8 cellular contexts compared by ENCODE assay signal in genomic region chr3:38134517-38135143, GRCh38. TPM values are rescaled to one million over a fixed set of nuclear protein-coding genes. Genes with fewer than 3 reads are reported as not detected.
DNase-seq lines count a peak whose midpoint lies in the region; ATAC-seq and TF ChIP-seq lines count a peak whose summit lies in the region.
"Not testable (repeated sequence)": the region's sequence is repeated elsewhere in the genome, so short reads cannot be mapped to it uniquely, and the experiment has no call there.

No MANE protein-coding gene starts in this region.

- not testable (repeated sequence) for H3K27me3 Mint-ChIP-seq in CD4-positive, alpha-beta memory T cell; activated CD4-positive, alpha-beta memory T cell treated with anti-CD3 and anti-CD28 coated beads for 36 hours; activated naive CD4-positive, alpha-beta T cell treated with anti-CD3 and anti-CD28 coated beads, Interleukin-2, amount 50 U/mL, for 24 hours; effector memory CD8-positive, alpha-beta T cell; neural crest cell (ENCODE audit: low read depth)

- not testable (repeated sequence) for ATAC-seq in effector memory CD8-positive, alpha-beta T cell (replicated peaks); right lobe of liver

- H3K27ac ChIP-seq in CD4-positive, alpha-beta memory T cell (ENCODE audit: low read depth, low read length); OCI-LY7 (ENCODE audit: low read depth, low read length, poor library complexity, severe bottlenecking): not testable (repeated sequence)
- peak overlapping the region; percentile 45 to 90 (median 67) for H3K27ac ChIP-seq in right lobe of liver
- peak overlapping the region in 4 of 5 donors; percentile 42 to 98 (median 61) for H3K27ac ChIP-seq in stomach

- not testable (repeated sequence) for H3K9me3 ChIP-seq in CD4-positive, alpha-beta memory T cell (ENCODE audit: control insufficient read depth in 1 of 2, low read length in 2 of 2); OCI-LY7 (ENCODE audit: low read length); right lobe of liver; stomach

- TF ChIP-seq POLR2A in right lobe of liver (IDR thresholded peaks at IDR 0.05) = peak; percentile 37
- TF ChIP-seq POLR2A in stomach (IDR thresholded peaks at IDR 0.05) = not testable (repeated sequence)

- peaks cover 19 to 77% of the 10 kb centered on the region in 2 donors for H3K36me3 Mint-ChIP-seq in CD4-positive, alpha-beta memory T cell
- H3K36me3 Mint-ChIP-seq in activated CD4-positive, alpha-beta memory T cell treated with anti-CD3 and anti-CD28 coated beads for 36 hours = peaks cover 28% of the 10 kb centered on the region
- not testable (repeated sequence) for H3K36me3 Mint-ChIP-seq in activated naive CD4-positive, alpha-beta T cell treated with anti-CD3 and anti-CD28 coated beads, Interleukin-2, amount 50 U/mL, for 24 hours; neural crest cell (ENCODE audit: low read depth)
- H3K36me3 Mint-ChIP-seq in effector memory CD8-positive, alpha-beta T cell (ENCODE audit: insufficient read depth) = peaks cover 24% of the 10 kb centered on the region

- H3K79me2 ChIP-seq in OCI-LY7 (ENCODE audit: insufficient read depth, low read depth, low read length) = peaks cover 14% of the 10 kb centered on the region; the same call in 1 of the 2 replicates

- peak overlapping the region in 6 of 8 donors; percentile 91 to 99 (median 97) for H3K4me3 Mint-ChIP-seq in CD4-positive, alpha-beta memory T cell
- peak overlapping the region; percentile 80 for H3K4me3 Mint-ChIP-seq in activated CD4-positive, alpha-beta memory T cell treated with anti-CD3 and anti-CD28 coated beads for 36 hours
- not testable (repeated sequence) for H3K4me3 Mint-ChIP-seq in activated naive CD4-positive, alpha-beta T cell treated with anti-CD3 and anti-CD28 coated beads, Interleukin-2, amount 50 U/mL, for 24 hours
- H3K4me3 Mint-ChIP-seq in effector memory CD8-positive, alpha-beta T cell = peak overlapping the region; percentile 92 to 97
- H3K4me3 Mint-ChIP-seq in neural crest cell = peak overlapping the region; percentile 97

- not testable (repeated sequence) for H3K9me2 ChIP-seq in OCI-LY7 (ENCODE audit: insufficient read depth, low read length)

- CTCF ChIA-PET in CD4-positive, alpha-beta memory T cell (lab: Charles Lee; ENCODE audit: partially characterized antibody) = interaction anchor here (3.7 kb wide), 1 partner anchor 15 kb away, joined by 12 read pairs; no protein-coding TSS in a partner anchor
- CTCF ChIA-PET in OCI-LY7 (lab: Charles Lee; ENCODE audit: unreplicated experiment) = not testable (repeated sequence)
- CTCF ChIA-PET in activated CD4-positive, alpha-beta memory T cell treated with anti-CD3 and anti-CD28 coated beads for 36 hours (lab: Charles Lee) = interaction anchor here (1.2 kb wide), 1 partner anchor 212 kb away, joined by 3 read pairs; the partner anchor contains the start of gene XYLB

- DNase-seq in CD4-positive, alpha-beta memory T cell; OCI-LY7 (ENCODE audit: low spot score); activated CD4-positive, alpha-beta memory T cell treated with anti-CD3 and anti-CD28 coated beads for 36 hours; effector memory CD8-positive, alpha-beta T cell; neural crest cell (ENCODE audit: low read depth, low spot score): not testable (repeated sequence)
- peak in 2 of 3 donors; percentile 15 to 45 for DNase-seq in right lobe of liver
- DNase-seq in stomach = peak; percentile 24

- intact Hi-C loops in CD4-positive, alpha-beta memory T cell (cut with micrococcal nuclease) = loop anchor here (5.0 to 10.0 kb wide), 5 partner anchors 78 to 1270 kb away; partner anchors contain the start of genes ACVR2B, RPSA and XYLB
- intact Hi-C loops in OCI-LY7 (cut with micrococcal nuclease; ENCODE audit: unreplicated experiment); right lobe of liver (cut with DNase I); stomach (cut with DNase I; ENCODE audit: low total_unique reads): not testable (repeated sequence)
- intact Hi-C loops in activated CD4-positive, alpha-beta memory T cell treated with anti-CD3 and anti-CD28 coated beads for 36 hours (cut with micrococcal nuclease) = loop anchor here (5.0 kb wide), 1 partner anchor 348 kb away; no protein-coding TSS in a partner anchor

- H3K9me3 Mint-ChIP-seq in CD4-positive, alpha-beta memory T cell; activated CD4-positive, alpha-beta memory T cell treated with anti-CD3 and anti-CD28 coated beads for 36 hours; activated naive CD4-positive, alpha-beta T cell treated with anti-CD3 and anti-CD28 coated beads, Interleukin-2, amount 50 U/mL, for 24 hours; effector memory CD8-positive, alpha-beta T cell; neural crest cell: not testable (repeated sequence)

- H3K4me3 ChIP-seq in CD4-positive, alpha-beta memory T cell (ENCODE audit: low read length in 2 of 2); OCI-LY7 (ENCODE audit: low read depth, low read length, poor library complexity, severe bottlenecking): not testable (repeated sequence)
- H3K4me3 ChIP-seq in right lobe of liver (peak overlapping the region; percentile 97 to 99 (median 98)), stomach (peak overlapping the region in 2 of 4 donors; percentile 92 to 99)

- not testable (repeated sequence) for TF ChIP-seq EP300 in stomach (IDR thresholded peaks at IDR 0.05)

- not testable (repeated sequence) for H3K27me3 ChIP-seq in CD4-positive, alpha-beta memory T cell (ENCODE audit: insufficient read depth, low read length); right lobe of liver; stomach

- not testable (repeated sequence) for H2AFZ ChIP-seq in OCI-LY7 (ENCODE audit: low read length)

- H3K27ac Mint-ChIP-seq in CD4-positive, alpha-beta memory T cell = peak overlapping the region; percentile 39 to 96 (median 91)
- not testable (repeated sequence) for H3K27ac Mint-ChIP-seq in activated CD4-positive, alpha-beta memory T cell treated with anti-CD3 and anti-CD28 coated beads for 36 hours
- peak overlapping the region; percentile 75 for H3K27ac Mint-ChIP-seq in activated naive CD4-positive, alpha-beta T cell treated with anti-CD3 and anti-CD28 coated beads, Interleukin-2, amount 50 U/mL, for 24 hours
- H3K27ac Mint-ChIP-seq in effector memory CD8-positive, alpha-beta T cell = peak overlapping the region in 1 of 2 donors; percentile 90
- peak overlapping the region; percentile 81 for H3K27ac Mint-ChIP-seq in neural crest cell (ENCODE audit: unreplicated experiment)

- POLR2A ChIA-PET in CD4-positive, alpha-beta memory T cell (lab: Charles Lee; ENCODE audit: partially characterized antibody) = interaction anchor here (2.5 kb wide), 1 partner anchor 30 kb away, joined by 9 read pairs; the partner anchor contains the start of gene OXSR1
- POLR2A ChIA-PET in OCI-LY7 (lab: Charles Lee); activated CD4-positive, alpha-beta memory T cell treated with anti-CD3 and anti-CD28 coated beads for 36 hours (lab: Charles Lee): not testable (repeated sequence)

- not testable (repeated sequence) for BruUV-seq in OCI-LY7 (replicated peaks; lab: Mats Ljungman, UMichigan)

- peaks cover 38 to 74% (median 53%) of the 10 kb centered on the region in 4 donors for H3K4me1 Mint-ChIP-seq in CD4-positive, alpha-beta memory T cell
- peaks cover 40% of the 10 kb centered on the region for H3K4me1 Mint-ChIP-seq in activated CD4-positive, alpha-beta memory T cell treated with anti-CD3 and anti-CD28 coated beads for 36 hours (ENCODE audit: low read depth)
- H3K4me1 Mint-ChIP-seq in activated naive CD4-positive, alpha-beta T cell treated with anti-CD3 and anti-CD28 coated beads, Interleukin-2, amount 50 U/mL, for 24 hours = peaks cover 58% of the 10 kb centered on the region
- H3K4me1 Mint-ChIP-seq in effector memory CD8-positive, alpha-beta T cell (ENCODE audit: low read depth in 2 of 2) = peaks cover 41 to 57% of the 10 kb centered on the region in 2 donors
- peaks cover 43% of the 10 kb centered on the region for H3K4me1 Mint-ChIP-seq in neural crest cell

- not testable (repeated sequence) for H4K20me1 ChIP-seq in OCI-LY7 (ENCODE audit: insufficient read depth, low read length)

- WGBS in right lobe of liver (ENCODE audit: insufficient coverage, low coverage, low lambda C conversion rate, missing lambda C conversion rate) = 39% methylated on average over 6 of the region's 10 CpGs
- WGBS in stomach, 5 donors = 51 to 83% (median 57%) methylated on average over 10 of the region's 10 CpGs

- peaks cover 64% of the 10 kb centered on the region for H3K4me1 ChIP-seq in CD4-positive, alpha-beta memory T cell (ENCODE audit: insufficient read depth, low read length)
- H3K4me1 ChIP-seq in OCI-LY7 (ENCODE audit: insufficient read depth, low read length, poor library complexity, severe bottlenecking) (peaks cover 26% of the 10 kb centered on the region), right lobe of liver (peaks cover 0 to 74% (median 28%) of the 10 kb centered on the region in 4 donors), stomach (peaks cover 45 to 78% (median 62%) of the 10 kb centered on the region in 4 donors)

- H3K36me3 ChIP-seq in CD4-positive, alpha-beta memory T cell (ENCODE audit: insufficient read depth, low read length) = peaks cover 36% of the 10 kb centered on the region
- H3K36me3 ChIP-seq in OCI-LY7 (ENCODE audit: insufficient read depth, low read length) (peaks cover 44% of the 10 kb centered on the region), right lobe of liver (peaks cover 0 to 44% (median 18%) of the 10 kb centered on the region in 4 donors), stomach (peaks cover 29 to 54% (median 50%) of the 10 kb centered on the region in 4 donors)

- TF ChIP-seq CTCF in OCI-LY7 (conservative IDR thresholded peaks at IDR 0.05; ENCODE audit: low read length); right lobe of liver (IDR thresholded peaks at IDR 0.05); neural crest cell (conservative IDR thresholded peaks at IDR 0.05); stomach (IDR thresholded peaks at IDR 0.05): not testable (repeated sequence)

- H3K4me2 ChIP-seq in OCI-LY7 (ENCODE audit: low read length) = 0 out of 2 replicates have a peak overlapping the region, but pooled peaks have one; percentile 97

RNA-seq across cellular contexts. Expression of gene ACAA1, which starts 2.3 kb away (rescaled TPM):
- total RNA-seq in CD4-positive, alpha-beta memory T cell = 10 to 100 TPM; 78.7 to 82.8 TPM
- 10 to 100 TPM; 52.4 to 76.3 TPM for polyA plus RNA-seq in CD4-positive, alpha-beta memory T cell
- 13.3 and 13.9 TPM in 2 replicates for total RNA-seq in OCI-LY7 (2014; rRNA removed; shearing (Covaris generic))
- 45.3 and 50.3 TPM in 2 replicates for total RNA-seq in OCI-LY7 (2022)
- 10 to 100 TPM; 55.5 to 57.7 TPM for total RNA-seq in activated CD4-positive, alpha-beta memory T cell treated with anti-CD3 and anti-CD28 coated beads for 36 hours
- 100 to 1,000 TPM; 192 to 441 (median 309) TPM for total RNA-seq in right lobe of liver
- total RNA-seq in neural crest cell = 48.9 and 50.2 TPM in 2 replicates
- 100 to 1,000 TPM in 2 of 5 donors, 10 to 100 TPM in 3; 44.2 to 249 (median 80.4) TPM for total RNA-seq in stomach
- 10 to 100 TPM; 60.9 to 79.1 (median 72.2) TPM for polyA plus RNA-seq in stomach

RNA-seq across cellular contexts. Expression of gene MYD88, which starts 3.8 kb away (rescaled TPM):
- total RNA-seq in CD4-positive, alpha-beta memory T cell = 10 to 100 TPM; 50.5 to 57.4 TPM
- polyA plus RNA-seq in CD4-positive, alpha-beta memory T cell = 100 to 1,000 TPM; 104 to 129 TPM
- 8.8 and 16.3 TPM in 2 replicates for total RNA-seq in OCI-LY7 (2014; rRNA removed; shearing (Covaris generic))
- total RNA-seq in OCI-LY7 (2022) (28.6 and 29.4 TPM in 2 replicates), right lobe of liver (10 to 100 TPM; 24.3 to 57.3 (median 37.0) TPM), neural crest cell (39.5 and 39.8 TPM in 2 replicates), stomach (10 to 100 TPM in 4 of 5 donors, 1 to 10 TPM in 1; 9.0 to 67.8 (median 37.5) TPM)
- total RNA-seq in activated CD4-positive, alpha-beta memory T cell treated with anti-CD3 and anti-CD28 coated beads for 36 hours = 10 to 100 TPM; 32.3 to 34.8 TPM
- polyA plus RNA-seq in stomach = 10 to 100 TPM; 23.0 to 42.5 (median 26.3) TPM

RNA-seq across cellular contexts. Expression of gene OXSR1, which starts 30.7 kb away (rescaled TPM):
- total RNA-seq in CD4-positive, alpha-beta memory T cell = 10 to 100 TPM; 39.6 to 43.9 TPM
- polyA plus RNA-seq in CD4-positive, alpha-beta memory T cell = 10 to 100 TPM; 13.3 to 18.0 TPM
- 21.4 and 22.4 TPM in 2 replicates for total RNA-seq in OCI-LY7 (2014; rRNA removed; shearing (Covaris generic))
- total RNA-seq in OCI-LY7 (2022) (42.7 and 43.7 TPM in 2 replicates), right lobe of liver (10 to 100 TPM; 12.0 to 20.3 (median 15.2) TPM), neural crest cell (48.4 and 50.0 TPM in 2 replicates), stomach (10 to 100 TPM in 4 of 5 donors, 1 to 10 TPM in 1; 7.0 to 49.9 (median 27.5) TPM)
- 10 to 100 TPM; 47.5 to 48.5 TPM for total RNA-seq in activated CD4-positive, alpha-beta memory T cell treated with anti-CD3 and anti-CD28 coated beads for 36 hours
- polyA plus RNA-seq in stomach = 10 to 100 TPM in 2 of 3 donors, 1 to 10 TPM in 1; 9.9 to 14.5 (median 11.2) TPM
